In genomic region chr3:88148651-88149050, GRCh38 we compare ENCODE assay signal across 8 cellular contexts. TPM values are rescaled to one million over a fixed set of nuclear protein-coding genes. Genes with fewer than 3 reads are reported as not detected.
A peak's percentile ranks its signal among the peaks of the same experiment; 100 is the strongest.
DNase-seq lines count a peak whose midpoint lies in the region; ATAC-seq and TF ChIP-seq lines count a peak whose summit lies in the region.

No MANE protein-coding gene starts in this region.

- peak overlapping the region; percentile 94 for H3K27ac Mint-ChIP-seq in central memory CD8-positive, alpha-beta T cell (ENCODE audit: low read depth)

- H3K36me3 ChIP-seq in heart right ventricle, result peaks cover 0 to 15% (median 6%) of the 10 kb centered on the region in 9 donors
- peaks cover 3% of the 10 kb centered on the region for H3K36me3 ChIP-seq in muscle layer of colon (ENCODE audit: insufficient read depth, low read length)

- no peaks in the 10 kb centered on the region for H3K9me3 Mint-ChIP-seq in central memory CD8-positive, alpha-beta T cell

- H3K4me1 Mint-ChIP-seq in central memory CD8-positive, alpha-beta T cell, result peaks cover 30% of the 10 kb centered on the region

- TF ChIP-seq CTCF in heart right ventricle (IDR thresholded peaks at IDR 0.05), result no peak

- 61 to 71% methylated on average over 17 of the region's 17 CpGs for WGBS in heart right ventricle, 2 donors

- H3K4me3 ChIP-seq in heart right ventricle (peak overlapping the region; percentile 64 to 89 (median 82)), muscle layer of colon (ENCODE audit: low read depth in 1 of 2, low read length in 2 of 2) (peak overlapping the region; percentile 84 to 99)

- H3K27me3 ChIP-seq in heart right ventricle (no peaks in the 10 kb centered on the region), muscle layer of colon (ENCODE audit: control insufficient read depth in 1 of 2, insufficient read depth in 2 of 2, low read length in 2 of 2) (no peaks in the 10 kb centered on the region)

- intact Hi-C loops in heart right ventricle (cut with DNase I) (loop anchor here in 3 of 10 donors (2.0 to 10.0 kb wide), 3 partner anchors 84 to 94 kb away; partner anchors contain the start of genes CGGBP1 (in 2 of the 3) and ZNF654 (in 2 of the 3)), cardiac septum (cut with DNase I) (loop anchor here (2.0 kb wide), 1 partner anchor 90 kb away; the partner anchor contains the start of genes CGGBP1 and ZNF654)

- peak overlapping the region; percentile 37 for H3K9ac ChIP-seq in muscle layer of colon (ENCODE audit: low read length)

- DNase-seq in heart right ventricle, result no peak
- DNase-seq in cardiac septum (ENCODE audit: low spot score), result no peak
- no peak for DNase-seq in central memory CD8-positive, alpha-beta T cell (ENCODE audit: low spot score in 2 of 2)
- no peak for DNase-seq in Kasumi-1 (lab: John Stamatoyannopoulos, UW)
- no peak for DNase-seq in cerebellum (ENCODE audit: low spot score)
- DNase-seq in DMS53 treated with DMSO at 0.1 percent for 48 hours (lab: John Stamatoyannopoulos, UW; ENCODE audit: unreplicated experiment), result no peak

- peaks cover 0 to 44% (median 23%) of the 10 kb centered on the region in 9 donors for H3K4me1 ChIP-seq in heart right ventricle
- H3K4me1 ChIP-seq in muscle layer of colon (ENCODE audit: insufficient read depth, low read length), result peaks cover 15% of the 10 kb centered on the region

- H3K27ac ChIP-seq in heart right ventricle, result no peak overlapping the region
- H3K27ac ChIP-seq in muscle layer of colon (ENCODE audit: low read depth, low read length), result peak overlapping the region; percentile 63

- peaks cover 14% of the 10 kb centered on the region for H3K36me3 Mint-ChIP-seq in central memory CD8-positive, alpha-beta T cell (ENCODE audit: insufficient read depth)

- peak overlapping the region; percentile 93 for H3K4me3 Mint-ChIP-seq in central memory CD8-positive, alpha-beta T cell

- ATAC-seq in heart right ventricle (no peak), HG03565 (IDR thresholded peaks at IDR 0.05; ENCODE audit: unreplicated experiment) (no peak)
- no peak for ATAC-seq in central memory CD8-positive, alpha-beta T cell (replicated peaks; ENCODE audit: extremely low read depth, poor library complexity, severe bottlenecking)

- H3K9me3 ChIP-seq in heart right ventricle (no peaks in the 10 kb centered on the region), muscle layer of colon (ENCODE audit: low read length) (no peaks in the 10 kb centered on the region)

- H3K27me3 Mint-ChIP-seq in central memory CD8-positive, alpha-beta T cell, result no peaks in the 10 kb centered on the region

RNA-seq across cellular contexts. Expression of gene C3orf38, which starts 1.1 kb away (rescaled TPM):
- total RNA-seq in heart right ventricle (10 to 100 TPM; 10.6 to 18.2 (median 13.5) TPM), cardiac septum (15.6 TPM), cerebellum (46.1 TPM)
- 1 to 10 TPM; 4.5 to 4.8 TPM for polyA plus RNA-seq in heart right ventricle
